7 cellular contexts compared by ENCODE assay signal in the genomic region with DNA sequence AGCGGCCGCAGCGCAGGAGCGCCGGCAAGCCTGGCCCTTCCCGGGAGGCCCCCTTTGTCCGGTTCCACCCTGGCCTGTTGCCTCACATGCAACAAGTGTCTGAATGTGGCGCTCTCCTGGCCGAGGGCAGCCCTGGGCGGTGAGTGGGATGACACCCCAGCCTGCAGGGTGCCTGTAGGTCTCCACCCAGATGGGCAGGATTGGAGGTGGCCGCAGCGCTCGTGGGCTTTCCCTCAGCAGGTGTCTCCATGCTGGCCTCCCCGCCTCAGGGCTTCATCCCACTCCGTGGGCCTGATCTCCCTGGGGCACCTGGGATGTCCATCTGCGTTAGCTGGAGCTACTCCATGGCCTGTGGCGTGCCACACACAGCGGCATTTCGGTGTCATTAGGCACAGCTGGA. TPM values are rescaled to one million over a fixed set of nuclear protein-coding genes. Genes with fewer than 3 reads are reported as not detected.
A peak's percentile ranks its signal among the peaks of the same experiment; 100 is the strongest.
DNase-seq lines count a peak whose midpoint lies in the region; ATAC-seq and TF ChIP-seq lines count a peak whose summit lies in the region.
"Had no signal": no experiment of that assay in that cellular context is flagged by ENCODE, and none has a peak within 500 bp of the region (broad histone marks: within the 10 kb centered on the region; RNA-seq: fewer than 3 reads in every experiment).

No MANE protein-coding gene starts in this region.

- no peaks in the 10 kb centered on the region for H3K27me3 ChIP-seq in Caco-2 (replicated peaks; ENCODE audit: control insufficient read depth, insufficient read depth, low read length)
- H3K27me3 ChIP-seq in mucosa of stomach (ENCODE audit: control insufficient read depth, insufficient read depth, low read length), result no peaks in the 10 kb centered on the region

- no peak for TF ChIP-seq CTCF in Caco-2 (IDR thresholded peaks at IDR 0.05; ENCODE audit: insufficient read depth in 1 of 2, low read depth in 1 of 2, low read length in 1 of 2, severe bottlenecking in 1 of 2, unreplicated experiment in 1 of 2)

- H3K27ac Mint-ChIP-seq in Caco-2 (ENCODE audit: unreplicated experiment), result no peak overlapping the region
- H3K27ac Mint-ChIP-seq in activated naive CD8-positive, alpha-beta T cell treated with anti-CD3 and anti-CD28 coated beads for 36 hours, result no peak overlapping the region

- H3K36me3 ChIP-seq in Caco-2 (ENCODE audit: control insufficient read depth, insufficient read depth, low read length), result no peaks in the 10 kb centered on the region
- no peaks in the 10 kb centered on the region for H3K36me3 ChIP-seq in mucosa of stomach (ENCODE audit: control insufficient read depth, insufficient read depth, low read length)

- H3K4me1 ChIP-seq in Caco-2 (0 out of 2 replicates have a peak, but pooled peaks cover 9% of the 10 kb centered on the region), mucosa of stomach (ENCODE audit: control insufficient read depth, insufficient read depth, low read length) (peaks cover 27% of the 10 kb centered on the region)

- CTCF ChIA-PET in Caco-2 (lab: Charles Lee), result no interaction called here

- no peaks in the 10 kb centered on the region for H3K27me3 Mint-ChIP-seq in Caco-2 (ENCODE audit: insufficient read depth, unreplicated experiment)
- no peaks in the 10 kb centered on the region for H3K27me3 Mint-ChIP-seq in activated naive CD8-positive, alpha-beta T cell treated with anti-CD3 and anti-CD28 coated beads for 36 hours

- H3K9ac ChIP-seq in mucosa of stomach (ENCODE audit: low read length), result peak overlapping the region; percentile 95

- no peaks in the 10 kb centered on the region for H3K9me3 Mint-ChIP-seq in Caco-2 (ENCODE audit: unreplicated experiment)
- H3K9me3 Mint-ChIP-seq in activated naive CD8-positive, alpha-beta T cell treated with anti-CD3 and anti-CD28 coated beads for 36 hours, result no peaks in the 10 kb centered on the region

- no peak for DNase-seq in Caco-2
- DNase-seq in activated naive CD8-positive, alpha-beta T cell treated with anti-CD3 and anti-CD28 coated beads for 36 hours, result no peak

- ATAC-seq in GM18498 (IDR thresholded peaks at IDR 0.05; ENCODE audit: unreplicated experiment) (no peak), HG03280 (IDR thresholded peaks at IDR 0.05; ENCODE audit: unreplicated experiment) (no peak), GM18861 (IDR thresholded peaks at IDR 0.05; ENCODE audit: unreplicated experiment) (no peak)

- BruUV-seq in Caco-2 (replicated peaks; lab: Mats Ljungman, UMichigan), result no TSS peak

- H3K36me3 Mint-ChIP-seq in Caco-2 (ENCODE audit: insufficient read depth, unreplicated experiment), result peaks cover 28% of the 10 kb centered on the region
- peaks cover 10% of the 10 kb centered on the region for H3K36me3 Mint-ChIP-seq in activated naive CD8-positive, alpha-beta T cell treated with anti-CD3 and anti-CD28 coated beads for 36 hours

- POLR2A ChIA-PET in Caco-2 (lab: Charles Lee), result no interaction called here

- H3K4me1 Mint-ChIP-seq in Caco-2 (ENCODE audit: low read depth, unreplicated experiment), result peaks cover 7% of the 10 kb centered on the region
- H3K4me1 Mint-ChIP-seq in activated naive CD8-positive, alpha-beta T cell treated with anti-CD3 and anti-CD28 coated beads for 36 hours, result peaks cover 21% of the 10 kb centered on the region

- H3K9me3 ChIP-seq in Caco-2 (no peaks in the 10 kb centered on the region), mucosa of stomach (ENCODE audit: control insufficient read depth, low read length) (no peaks in the 10 kb centered on the region)

- H3K4me3 ChIP-seq in Caco-2 (ENCODE audit: low read depth, low read length), result peak overlapping the region; percentile 70
- H3K4me3 ChIP-seq in mucosa of stomach (ENCODE audit: low read length), result peak overlapping the region; percentile 36

- peak overlapping the region; percentile 66 for H3K4me3 Mint-ChIP-seq in Caco-2 (ENCODE audit: unreplicated experiment)
- H3K4me3 Mint-ChIP-seq in activated naive CD8-positive, alpha-beta T cell treated with anti-CD3 and anti-CD28 coated beads for 36 hours, result peak overlapping the region; percentile 78

- intact Hi-C loops in Caco-2 (cut with micrococcal nuclease; ENCODE audit: unreplicated experiment), result no loop called here

RNA-seq across cellular contexts. Expression of a gene that starts 1.5 kb away (rescaled TPM):
- 31.9 and 32.4 TPM in 2 replicates for total RNA-seq in Caco-2 (2022)
- 10 to 100 TPM; 33.1 to 38.7 TPM for total RNA-seq in activated naive CD8-positive, alpha-beta T cell treated with anti-CD3 and anti-CD28 coated beads for 36 hours

RNA-seq across cellular contexts. Expression of a gene that starts 15.1 kb away (rescaled TPM):
- 3.7 and 6.0 TPM in 2 replicates for total RNA-seq in Caco-2 (2022)
- 1 to 10 TPM; 1.4 to 2.3 TPM for total RNA-seq in activated naive CD8-positive, alpha-beta T cell treated with anti-CD3 and anti-CD28 coated beads for 36 hours
- total RNA-seq: SK-MEL-5 had no signal

RNA-seq across cellular contexts. Expression of a gene that starts 16.9 kb away (rescaled TPM):
- 13.6 and 15.6 TPM in 2 replicates for total RNA-seq in Caco-2 (2022)
- 1 to 10 TPM; 2.9 to 3.3 TPM for total RNA-seq in activated naive CD8-positive, alpha-beta T cell treated with anti-CD3 and anti-CD28 coated beads for 36 hours

RNA-seq across cellular contexts. Expression of a gene that starts 42.0 kb away (rescaled TPM):
- total RNA-seq in Caco-2 (2022), result 29.3 and 30.2 TPM in 2 replicates
- 10 to 100 TPM; 42.2 to 43.3 TPM for total RNA-seq in activated naive CD8-positive, alpha-beta T cell treated with anti-CD3 and anti-CD28 coated beads for 36 hours

RNA-seq across cellular contexts. Expression of a gene that starts 42.2 kb away (rescaled TPM):
- total RNA-seq in Caco-2 (2022), result 91.5 and 96.2 TPM in 2 replicates
- 100 to 1,000 TPM; 124 to 131 TPM for total RNA-seq in activated naive CD8-positive, alpha-beta T cell treated with anti-CD3 and anti-CD28 coated beads for 36 hours
